ENCODE assay signal across 27 cellular contexts in the genomic region with DNA sequence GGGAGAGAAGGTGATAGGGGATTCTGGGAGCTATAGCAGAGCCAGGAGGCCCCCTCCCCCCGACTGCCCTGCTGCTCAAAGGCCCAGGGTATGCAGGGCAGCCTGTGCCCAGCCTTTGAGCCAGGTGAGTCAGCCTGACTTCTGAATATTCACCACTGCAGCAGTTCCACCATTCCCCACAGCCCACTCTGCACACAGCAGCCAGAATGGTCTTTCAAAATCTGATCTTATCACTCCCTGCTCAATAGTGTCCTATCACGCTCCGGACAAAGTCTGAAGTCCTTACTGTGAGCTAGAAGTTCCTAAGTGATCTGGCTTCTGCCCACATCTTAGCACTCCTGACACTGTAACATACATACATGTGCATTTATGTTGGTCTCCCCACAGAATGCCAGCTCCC.
A peak's percentile ranks its signal among the peaks of the same experiment; 100 is the strongest.
DNase-seq lines count a peak whose midpoint lies in the region; ATAC-seq, FAIRE-seq and TF ChIP-seq lines count a peak whose summit lies in the region.
"Had no signal": no experiment of that assay in that cellular context is flagged by ENCODE, and none has a peak within 500 bp of the region (broad histone marks: within the 10 kb centered on the region; RNA-seq: fewer than 3 reads in every experiment).

No MANE protein-coding gene starts in this region.

- peaks cover 0 to 6% (median 0%) of the 10 kb centered on the region in 3 experiments; a peak in 3 of 7 replicates for H3K36me3 Mint-ChIP-seq in H9 (ENCODE audit: insufficient read depth in 1 of 3, low read depth in 3 of 3)
- H3K36me3 Mint-ChIP-seq: CD14-positive monocyte had no signal

- H3K27ac Mint-ChIP-seq in H9 = no peak overlapping the region
- H3K27ac Mint-ChIP-seq: CD14-positive monocyte; CD4-positive, alpha-beta T cell; CD8-positive, alpha-beta memory T cell; HFFc6 had no signal

- H3K23ac ChIP-seq in H9 (ENCODE audit: insufficient read length, low read depth, low read length) = no peak overlapping the region

- no peaks in the 10 kb centered on the region for H3K9me3 ChIP-seq in H9 (ENCODE audit: control insufficient read depth, low read depth, low read length)
- peaks cover 12% of the 10 kb centered on the region; the same call in 1 of the 2 replicates for H3K9me3 ChIP-seq in HepG2 (ENCODE audit: low read length)
- no peaks in the 10 kb centered on the region for H3K9me3 ChIP-seq in small intestine (ENCODE audit: control insufficient read depth, low read depth)
- peaks cover 0 to 13% (median 13%) of the 10 kb centered on the region in 3 donors for H3K9me3 ChIP-seq in esophagus squamous epithelium
- H3K9me3 ChIP-seq: BE2C had no signal

- H3K9ac ChIP-seq in H9 (ENCODE audit: extremely low read depth, insufficient read length, low read length) (no peak overlapping the region), HepG2 (ENCODE audit: insufficient read depth, low read depth, low read length) (no peak overlapping the region)
- H3K9ac ChIP-seq: BLaER1 treated with 17β-estradiol and CSF1 and Interleukin-3, amounts not matched to agents 10 nM and 100 nM; GM23248 had no signal

- TF ChIP-seq POLR2A in HepG2 (IDR thresholded peaks at IDR 0.05; ENCODE audit: insufficient read depth in 1 of 2, low read depth in 2 of 2, low read length in 2 of 2) (no peak), esophagus squamous epithelium (IDR thresholded peaks at IDR 0.05) (no peak)

- H3K4ac ChIP-seq in H9 (ENCODE audit: low read depth, low read length) = no peak overlapping the region

- H2BK120ac ChIP-seq in H9 (ENCODE audit: low read depth, low read length, poor library complexity, severe bottlenecking) = no peak overlapping the region

- H3T11ph ChIP-seq in H9 (ENCODE audit: low read length) = no peak overlapping the region

- peak in 1 of 2 experiments; percentile 45; a peak in 1 of 4 replicates for TF ChIP-seq EP300 in HepG2 (IDR thresholded peaks at IDR 0.05; ENCODE audit: low read depth in 2 of 2, low read length in 2 of 2)
- no peak for TF ChIP-seq EP300 in HepG2 (CRISPR knock-in tag; IDR thresholded peaks at IDR 0.05; ENCODE audit: borderline replicate concordance)

- no peak overlapping the region for H2BK12ac ChIP-seq in H9 (ENCODE audit: insufficient read length, low read depth, low read length)

- CTCF ChIA-PET in HepG2 (lab: Yijun Ruan, JAX; ENCODE audit: low intra/inter-chr PET ratio, low total read pairs) = no interaction called here

- H2AFZ ChIP-seq in H9 (ENCODE audit: low read length) (no peak overlapping the region), HepG2 (ENCODE audit: low read length) (no peak overlapping the region)
- H2AFZ ChIP-seq: GM23248 had no signal

- H2BK20ac ChIP-seq in H9 (ENCODE audit: low read depth, low read length, poor library complexity, severe bottlenecking) = no peak overlapping the region

- DNase-seq in H9 = peak; percentile 25
- DNase-seq in foreskin keratinocyte = no peak
- peak; percentile 72 for DNase-seq in HepG2 (ENCODE audit: low spot score)
- peak; percentile 59 for DNase-seq in small intestine
- DNase-seq in esophagus squamous epithelium (lab: John Stamatoyannopoulos, UW) = no peak
- no peak for DNase-seq in kidney glomerular epithelial cell (lab: John Stamatoyannopoulos, UW)
- DNase-seq in activated CD4-positive, CD25-positive, alpha-beta regulatory T cell (lab: John Stamatoyannopoulos, UW) = no peak
- DNase-seq: 8988T; ACHN; AML-193; BE2C; CD4-positive, alpha-beta T cell; CD8-positive, alpha-beta memory T cell; DMS 273 treated with DMSO at 0.1 percent for 48 hours; DMS79; EL; GDM1; GM23248; HFFc6 had no signal

- in situ Hi-C loops in HepG2 (cut with HindIII; ENCODE audit: extremely low pct_ligation_motif_present, low pct_unique_long_range_greater_than_20kb) = no loop called here

- H3K4me1 ChIP-seq in H9 (ENCODE audit: insufficient read depth, low read length) (no peaks in the 10 kb centered on the region), foreskin keratinocyte (no peaks in the 10 kb centered on the region), HepG2 (ENCODE audit: insufficient read depth, low read length) (peaks cover 39% of the 10 kb centered on the region), small intestine (ENCODE audit: control insufficient read depth in 2 of 2, insufficient read depth in 1 of 2, low read depth in 1 of 2, low read length in 1 of 2) (no peaks in the 10 kb centered on the region), esophagus squamous epithelium (no peaks in the 10 kb centered on the region)
- H3K4me1 ChIP-seq: A549; BE2C; BLaER1 treated with 17β-estradiol and CSF1 and Interleukin-3, amounts not matched to agents 10 nM and 100 nM; HAP-1 had no signal

- H2BK15ac ChIP-seq in H9 (ENCODE audit: low read depth, low read length) = no peak overlapping the region

- no peak overlapping the region for H2BK5ac ChIP-seq in H9 (ENCODE audit: insufficient read length, low read length)

- H3K27me3 Mint-ChIP-seq in H9 (ENCODE audit: low read depth) = peaks cover 24% of the 10 kb centered on the region

- no peak overlapping the region for H3K14ac ChIP-seq in H9 (ENCODE audit: insufficient read depth, low read length)

- H2AK5ac ChIP-seq in H9 (ENCODE audit: insufficient read length, low read length) = no peak overlapping the region

- no peak for TF ChIP-seq RAD21 in HepG2 (CRISPR knock-in tag; IDR thresholded peaks at IDR 0.05)

- H3K4me2 ChIP-seq in H9 (ENCODE audit: insufficient read depth, insufficient read length, low read length) (no peak overlapping the region), HepG2 (ENCODE audit: low read depth, low read length) (peak overlapping the region; percentile 64)
- H3K4me2 ChIP-seq: A549; BLaER1 treated with 17β-estradiol and CSF1 and Interleukin-3, amounts not matched to agents 10 nM and 100 nM had no signal

- no peaks in the 10 kb centered on the region for H3K79me1 ChIP-seq in H9 (ENCODE audit: insufficient read depth, low read depth, low read length, poor library complexity, severe bottlenecking)

- no peaks in the 10 kb centered on the region for H3K27me3 ChIP-seq in H9 (ENCODE audit: insufficient read depth, low read length)
- peaks cover 15% of the 10 kb centered on the region for H3K27me3 ChIP-seq in foreskin keratinocyte
- H3K27me3 ChIP-seq in HepG2 (ENCODE audit: control insufficient read depth in 1 of 2, insufficient read depth in 2 of 2, low read length in 2 of 2) = no peaks in the 10 kb centered on the region
- H3K27me3 ChIP-seq in small intestine (ENCODE audit: control insufficient read depth in 2 of 2, insufficient read depth in 2 of 2, low read length in 2 of 2) = peaks cover under 1 to 5% of the 10 kb centered on the region in 2 donors
- peaks cover 0 to 51% (median 0%) of the 10 kb centered on the region in 4 donors for H3K27me3 ChIP-seq in esophagus squamous epithelium
- H3K27me3 ChIP-seq: BE2C; BLaER1 treated with 17β-estradiol and CSF1 and Interleukin-3, amounts not matched to agents 10 nM and 100 nM had no signal

- ATAC-seq in foreskin keratinocyte (peak; percentile 21), HepG2 (peak; percentile 95), GM19351 (IDR thresholded peaks at IDR 0.05; ENCODE audit: unreplicated experiment) (no peak)
- ATAC-seq: A549, GM12878 had no signal

- POLR2A ChIA-PET in HepG2 (lab: Yijun Ruan, JAX) = no interaction called here

- BruUV-seq in HepG2 (replicated peaks; lab: Mats Ljungman, UMichigan) = no TSS peak

- WGBS in H9 (ENCODE audit: extremely low coverage, insufficient read length, low lambda C conversion rate) = no CpG with 5 or more reads among the region's 3 CpGs
- 3% methylated on average over 2 of the region's 3 CpGs for WGBS in HepG2 (ENCODE audit: low lambda C conversion rate)
- 9 to 53% (median 35%) methylated on average over 3 of the region's 3 CpGs for WGBS in small intestine, 3 donors
- 73 to 76% methylated on average over 3 of the region's 3 CpGs for WGBS in esophagus squamous epithelium, 2 donors

- no peaks in the 10 kb centered on the region for H3K23me2 ChIP-seq in H9 (ENCODE audit: insufficient read length, low read depth, low read length, poor library complexity, severe bottlenecking)

- H4K5ac ChIP-seq in H9 (ENCODE audit: insufficient read length, low read depth, low read length) = no peak overlapping the region

- H3K4me3 Mint-ChIP-seq in H9 = no peak overlapping the region
- H3K4me3 Mint-ChIP-seq: CD14-positive monocyte; CD4-positive, alpha-beta T cell; CD8-positive, alpha-beta memory T cell; HFFc6 had no signal

- H3K18ac ChIP-seq in H9 (ENCODE audit: insufficient read length, low read depth, low read length) = no peak overlapping the region

- no peak overlapping the region for H4K91ac ChIP-seq in H9 (ENCODE audit: insufficient read length, low read depth, low read length)

- no peaks in the 10 kb centered on the region for H3K36me3 ChIP-seq in HepG2 (replicated peaks in 1 of 2; ENCODE audit: control insufficient read depth in 1 of 2, insufficient read depth in 2 of 2, low read length in 2 of 2)
- no peaks in the 10 kb centered on the region for H3K36me3 ChIP-seq in small intestine (ENCODE audit: control insufficient read depth in 2 of 2, insufficient read depth in 2 of 2, low read length in 2 of 2)
- H3K36me3 ChIP-seq in esophagus squamous epithelium = no peaks in the 10 kb centered on the region
- H3K36me3 ChIP-seq: BE2C; BLaER1 treated with 17β-estradiol and CSF1 and Interleukin-3, amounts not matched to agents 10 nM and 100 nM; HAP-1 had no signal

- intact Hi-C loops in HepG2 (cut with micrococcal nuclease; ENCODE audit: unreplicated experiment) (no loop called here), esophagus squamous epithelium (cut with DNase I) (no loop called here)

- H3K27ac ChIP-seq in H9 (ENCODE audit: insufficient read length, low read depth, low read length) = no peak overlapping the region
- H3K27ac ChIP-seq in foreskin keratinocyte = no peak overlapping the region
- peak overlapping the region; percentile 59 for H3K27ac ChIP-seq in HepG2 (ENCODE audit: extremely low read length, insufficient read depth, low read length)
- H3K27ac ChIP-seq in small intestine (ENCODE audit: low read depth in 1 of 2, low read length in 1 of 2) = no peak overlapping the region
- no peak overlapping the region for H3K27ac ChIP-seq in esophagus squamous epithelium
- H3K27ac ChIP-seq: A549; BLaER1 treated with 17β-estradiol and CSF1 and Interleukin-3, amounts not matched to agents 10 nM and 100 nM; GM23248 had no signal

- TF ChIP-seq CTCF in H9 (conservative IDR thresholded peaks at IDR 0.05) (no peak), foreskin keratinocyte (conservative IDR thresholded peaks at IDR 0.05) (no peak), HepG2 (CRISPR knock-in tag; IDR thresholded peaks at IDR 0.05) (no peak), esophagus squamous epithelium (IDR thresholded peaks at IDR 0.05) (no peak)

- peaks cover 5 to 6% of the 10 kb centered on the region in 2 experiments; a peak in 4 of 5 replicates for H3K9me3 Mint-ChIP-seq in H9
- H3K9me3 Mint-ChIP-seq: HFFc6 had no signal

- H3K56ac ChIP-seq in H9 (ENCODE audit: insufficient read length, low read depth, low read length) = no peak overlapping the region

- H3K4me1 Mint-ChIP-seq in H9 = peaks cover 7 to 8% of the 10 kb centered on the region in 2 experiments
- H3K4me1 Mint-ChIP-seq: CD14-positive monocyte; CD8-positive, alpha-beta memory T cell had no signal

- H3K4me3 ChIP-seq in HepG2 (replicated peaks in 1 of 3; ENCODE audit: insufficient read depth in 1 of 3, low read depth in 2 of 3, low read length in 3 of 3) (peak overlapping the region in 2 of 3 experiments; percentile 12 to 20; a peak in 1 of 6 replicates), small intestine (ENCODE audit: low read depth in 1 of 2, low read length in 2 of 2) (no peak overlapping the region), esophagus squamous epithelium (no peak overlapping the region)
- H3K4me3 ChIP-seq: A549; BLaER1 treated with 17β-estradiol and CSF1 and Interleukin-3, amounts not matched to agents 10 nM and 100 nM; GM12878; GM23248; HAP-1 had no signal

- FAIRE-seq in HepG2 (lab: Jason Lieb, UNC) = peak; percentile 71
- no peak for FAIRE-seq in small intestine (lab: Jason Lieb, UNC)
- FAIRE-seq: A549, D721Med, GM12878, H1 had no signal

- H3K79me2 ChIP-seq in H9 (ENCODE audit: insufficient read depth, low read length) (no peaks in the 10 kb centered on the region), HepG2 (ENCODE audit: insufficient read depth, low read length) (peaks cover 3% of the 10 kb centered on the region)

- no peak overlapping the region for H4K8ac ChIP-seq in H9 (replicated peaks; ENCODE audit: insufficient read length, low read depth, low read length)

- H4K20me1 ChIP-seq in H9 (ENCODE audit: control insufficient read depth, insufficient read depth, insufficient read length) (no peaks in the 10 kb centered on the region), HepG2 (ENCODE audit: insufficient read depth, low read length) (no peaks in the 10 kb centered on the region)
- H4K20me1 ChIP-seq: BLaER1 treated with 17β-estradiol and CSF1 and Interleukin-3, amounts not matched to agents 10 nM and 100 nM had no signal

Comparison
In these comparisons a context has a peak if more than half of its experiments do, and no peak if none do; other contexts are left out.
1. DNase-seq: peak in H9 (single experiment), HepG2 (single experiment) and small intestine (single experiment); none in foreskin keratinocyte (0 of 2), esophagus squamous epithelium (single experiment), kidney glomerular epithelial cell (single experiment) and activated CD4-positive, CD25-positive, alpha-beta regulatory T cell (0 of 4).
2. H3K4me3 ChIP-seq: peak in HepG2 (2 of 3); none in small intestine (0 of 2) and esophagus squamous epithelium (0 of 4).